In genomic region chr6:50330963-50331362, GRCh38 we compare ENCODE assay signal across 8 cellular contexts.
"Had no signal": no experiment of that assay in that cellular context is flagged by ENCODE, and none has a peak within 500 bp of the region (broad histone marks: within the 10 kb centered on the region; RNA-seq: fewer than 3 reads in every experiment).

No MANE protein-coding gene starts in this region.

- H3K27me3 Mint-ChIP-seq: IgD-negative memory B cell had no signal

- H3K9ac ChIP-seq: KMS-11 had no signal

- H3K27ac ChIP-seq: HL-60, KMS-11 had no signal

- H3K27ac Mint-ChIP-seq: IgD-negative memory B cell had no signal

- H3K4me2 ChIP-seq: KMS-11 had no signal

- H3K36me3 Mint-ChIP-seq: IgD-negative memory B cell had no signal

- H3K4me3 Mint-ChIP-seq: IgD-negative memory B cell had no signal

- ATAC-seq: HepG2, K562 had no signal

- DNase-seq: IMR-90, KBM-7, KG1 had no signal

- H3K4me1 Mint-ChIP-seq: IgD-negative memory B cell had no signal

- H3K4me3 ChIP-seq: K562 had no signal
